Comparison of ENCODE assay signal across 20 cellular contexts in genomic region chr10:74187237-74187636, GRCh38. TPM values are rescaled to one million over a fixed set of nuclear protein-coding genes. Genes with fewer than 3 reads are reported as not detected.
DNase-seq lines count a peak whose midpoint lies in the region; ATAC-seq and TF ChIP-seq lines count a peak whose summit lies in the region.
"Had no signal": no experiment of that assay in that cellular context is flagged by ENCODE, and none has a peak within 500 bp of the region (broad histone marks: within the 10 kb centered on the region; RNA-seq: fewer than 3 reads in every experiment).

No MANE protein-coding gene starts in this region.

- no peak overlapping the region for H2AFZ ChIP-seq in PC-9
- H2AFZ ChIP-seq: hepatocyte had no signal

- H3K27me3 Mint-ChIP-seq in activated T-cell treated with anti-CD3 and anti-CD28 coated beads, Interleukin-2, amount 50 U/mL, for 72 hours (ENCODE audit: low read depth): no peaks in the 10 kb centered on the region

- no TSS peak for BruUV-seq in PC-9 (replicated peaks; lab: Mats Ljungman, UMichigan)

- no peaks in the 10 kb centered on the region for H3K36me3 Mint-ChIP-seq in activated T-cell treated with anti-CD3 and anti-CD28 coated beads, Interleukin-2, amount 50 U/mL, for 72 hours (ENCODE audit: insufficient read depth in 2 of 2)

- H4K20me1 ChIP-seq in PC-9 (ENCODE audit: insufficient read depth): no peaks in the 10 kb centered on the region

- DNase-seq in activated T-cell treated with anti-CD3 and anti-CD28 coated beads, Interleukin-2, amount 50 U/mL, for 72 hours: no peak
- DNase-seq in activated T-cell treated with anti-CD3 and anti-CD28 coated beads for 4 hours (no peak), PC-9 (no peak), fibroblast of peridontal ligament (ENCODE audit: extremely low read depth) (peak; percentile 30), superior temporal gyrus (ENCODE audit: extremely low spot score) (peak; percentile 2), RKO (ENCODE audit: low spot score) (no peak), left colon (no peak), NCI-H1105 treated with DMSO at 0.1 percent for 48 hours (lab: John Stamatoyannopoulos, UW) (no peak)
- DNase-seq: activated CD4-positive, alpha-beta T cell treated with anti-CD3 and anti-CD28 coated beads for 48 hours; DMS79 treated with DMSO at 0.1 percent for 48 hours; lower lobe of right lung; NCI-H1694 treated with DMSO at 0.1 percent for 48 hours; NCI-H226; NK-92 treated with Interleukin-12 subunit alpha and Interleukin-12 subunit beta, amount 100 ng/mL, for 24 hours; ovary; RPMI8226 had no signal

- ATAC-seq in activated T-cell treated with anti-CD3 and anti-CD28 coated beads, Interleukin-2, amount 50 U/mL, for 72 hours (replicated peaks in 1 of 2): no peak
- no peak for ATAC-seq in left colon
- ATAC-seq: activated naive CD4-positive, alpha-beta T cell treated with anti-CD3 and anti-CD28 coated beads, Interleukin-2, amount 50 U/mL, for 72 hours; lower lobe of right lung; sciatic nerve had no signal

- H3K27ac Mint-ChIP-seq in activated T-cell treated with anti-CD3 and anti-CD28 coated beads, Interleukin-2, amount 50 U/mL, for 72 hours: peak overlapping the region; percentile 64

- H3K4me2 ChIP-seq in PC-9: peak overlapping the region; percentile 38
- H3K4me2 ChIP-seq: hepatocyte had no signal

- POLR2A ChIA-PET in PC-9 (lab: Charles Lee; ENCODE audit: unreplicated experiment): interaction anchor here (0.7 kb wide), 1 partner anchor 9 kb away, joined by 3 read pairs; no protein-coding TSS in a partner anchor

- H3K4me3 Mint-ChIP-seq in activated T-cell treated with anti-CD3 and anti-CD28 coated beads, Interleukin-2, amount 50 U/mL, for 72 hours: peak overlapping the region in 1 of 2 donors; percentile 57

- H3K9me3 Mint-ChIP-seq in activated T-cell treated with anti-CD3 and anti-CD28 coated beads, Interleukin-2, amount 50 U/mL, for 72 hours: no peaks in the 10 kb centered on the region
- H3K9me3 Mint-ChIP-seq: activated naive CD4-positive, alpha-beta T cell treated with anti-CD3 and anti-CD28 coated beads, Interleukin-2, amount 50 U/mL, for 72 hours; IgD-negative memory B cell had no signal

- CTCF ChIA-PET in PC-9 (lab: Charles Lee): no interaction called here

- intact Hi-C loops in PC-9 (cut with micrococcal nuclease; ENCODE audit: unreplicated experiment) (no loop called here), left colon (cut with DNase I, micrococcal nuclease) (no loop called here)

- H3K9me2 ChIP-seq in PC-9 (ENCODE audit: insufficient read depth): no peaks in the 10 kb centered on the region

- H3K36me3 ChIP-seq in PC-9 (ENCODE audit: low read depth): no peaks in the 10 kb centered on the region; the same call in 1 of the 2 replicates
- H3K36me3 ChIP-seq: lower lobe of right lung, ovary had no signal

- no peaks in the 10 kb centered on the region for H3K27me3 ChIP-seq in PC-9 (ENCODE audit: insufficient read depth, low read depth)
- H3K27me3 ChIP-seq: hepatocyte, ovary had no signal

- H3F3A ChIP-seq in PC-9 (ENCODE audit: insufficient read depth, low read depth): peaks cover 38% of the 10 kb centered on the region

- H3K79me2 ChIP-seq in PC-9 (ENCODE audit: low read depth): peaks cover 90% of the 10 kb centered on the region

- H3K4me3 ChIP-seq in PC-9: no peak overlapping the region
- H3K4me3 ChIP-seq: hepatocyte, lower lobe of right lung, ovary had no signal

- H3K4me1 Mint-ChIP-seq in activated T-cell treated with anti-CD3 and anti-CD28 coated beads, Interleukin-2, amount 50 U/mL, for 72 hours (ENCODE audit: low read depth): peaks cover 64% of the 10 kb centered on the region

- H3K4me1 ChIP-seq in PC-9 (replicated peaks; ENCODE audit: insufficient read depth): peaks cover 58% of the 10 kb centered on the region

- no peak for TF ChIP-seq CTCF in PC-9 (conservative IDR thresholded peaks at IDR 0.05)

- no peaks in the 10 kb centered on the region for H3K9me3 ChIP-seq in PC-9 (ENCODE audit: insufficient read depth, low read depth)
- H3K9me3 ChIP-seq: lower lobe of right lung, ovary had no signal

- H3K27ac ChIP-seq in PC-9: peak overlapping the region; percentile 43
- H3K27ac ChIP-seq: hepatocyte, lower lobe of right lung, ovary had no signal

RNA-seq across cellular contexts. Expression of gene ADK, which starts 36.2 kb away (rescaled TPM):
- 10 to 100 TPM; 56.2 to 60.0 TPM for total RNA-seq in activated T-cell treated with anti-CD3 and anti-CD28 coated beads, Interleukin-2, amount 50 U/mL, for 72 hours
- total RNA-seq in PC-9 (2021) (133 and 159 TPM in 2 replicates), left colon (10 to 100 TPM; 16.2 to 16.4 TPM)

RNA-seq across cellular contexts. Expression of gene AP3M1, which starts 36.6 kb away (rescaled TPM):
- total RNA-seq in activated T-cell treated with anti-CD3 and anti-CD28 coated beads, Interleukin-2, amount 50 U/mL, for 72 hours: 10 to 100 TPM; 49.2 to 50.4 TPM
- total RNA-seq in PC-9 (2021): 44.0 and 59.4 TPM in 2 replicates
- total RNA-seq in left colon: 10 to 100 TPM; 28.3 to 31.2 TPM

Comparison
In these comparisons a context has a peak if more than half of its experiments do, and no peak if none do; other contexts are left out.
1. DNase-seq: peak in fibroblast of peridontal ligament (single experiment) and superior temporal gyrus (single experiment); none in activated T-cell treated with anti-CD3 and anti-CD28 coated beads, Interleukin-2, amount 50 U/mL, for 72 hours (0 of 2), activated T-cell treated with anti-CD3 and anti-CD28 coated beads for 4 hours (single experiment), PC-9 (0 of 2), RKO (single experiment), left colon (0 of 2) and NCI-H1105 treated with DMSO at 0.1 percent for 48 hours (single experiment).